In the genomic region with DNA sequence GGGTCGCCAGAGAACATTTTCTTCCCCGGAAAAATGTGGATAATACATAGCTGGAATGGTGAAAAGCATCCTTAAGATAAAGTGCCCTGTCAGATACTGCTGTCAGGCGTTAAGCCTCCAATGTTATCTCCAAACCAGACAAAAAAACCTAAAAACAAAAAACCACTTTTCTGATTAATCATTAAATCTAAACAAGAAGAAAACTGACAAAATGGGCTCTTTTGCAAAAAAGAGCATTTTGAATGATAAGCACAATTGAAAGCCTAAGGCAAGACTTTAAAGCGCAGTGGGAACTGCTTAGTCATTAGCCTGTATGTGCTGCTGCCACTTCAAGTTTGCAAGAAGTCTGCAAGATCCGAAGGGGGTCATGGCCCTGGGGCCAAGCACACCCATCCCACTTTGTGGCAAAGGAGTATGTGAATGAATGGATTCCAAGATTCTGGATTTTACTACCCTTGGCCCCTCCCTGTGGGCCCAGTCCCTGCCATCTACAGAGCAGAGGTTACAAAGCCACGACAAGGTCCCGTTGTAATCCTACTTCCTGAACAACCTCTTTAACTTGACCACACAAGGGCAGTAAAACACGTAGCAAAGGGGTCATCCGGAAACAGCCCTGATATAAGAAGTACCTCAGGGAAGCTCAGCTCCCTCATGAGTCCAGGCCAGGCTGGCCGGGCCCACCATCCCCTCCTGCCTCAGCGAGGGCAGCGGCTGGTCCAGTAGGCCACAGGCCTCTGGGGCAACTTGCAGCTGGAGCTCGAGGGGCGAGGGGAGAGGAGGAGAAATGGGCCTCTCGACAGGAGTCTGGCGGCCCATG, we compare ENCODE assay signal across 13 cellular contexts. TPM values are rescaled to one million over a fixed set of nuclear protein-coding genes. Genes with fewer than 3 reads are reported as not detected.
DNase-seq lines count a peak whose midpoint lies in the region; ATAC-seq and TF ChIP-seq lines count a peak whose summit lies in the region.
"Had no signal": no experiment of that assay in that cellular context is flagged by ENCODE, and none has a peak within 500 bp of the region (broad histone marks: within the 10 kb centered on the region; RNA-seq: fewer than 3 reads in every experiment).

No MANE protein-coding gene starts in this region.

- no peak overlapping the region for H3K27ac Mint-ChIP-seq in stimulated activated effector memory CD8-positive, alpha-beta T cell treated with anti-CD3 and anti-CD28 coated beads, Interleukin-12 subunit alpha, Interleukin-12 subunit beta, amount 100 ng/mL, for 72 hours

- no peak overlapping the region for H3K4me3 Mint-ChIP-seq in stimulated activated effector memory CD8-positive, alpha-beta T cell treated with anti-CD3 and anti-CD28 coated beads, Interleukin-12 subunit alpha, Interleukin-12 subunit beta, amount 100 ng/mL, for 72 hours
- H3K4me3 Mint-ChIP-seq: CD14-positive monocyte had no signal

- H3K23ac ChIP-seq in mesenchymal stem cell (ENCODE audit: low read length in 2 of 2) = no peak overlapping the region

- H3K27ac ChIP-seq in mesenchymal stem cell (ENCODE audit: low read length, poor library complexity, severe bottlenecking) = peak overlapping the region; percentile 82

- peak overlapping the region; percentile 42 to 99 for H3K4ac ChIP-seq in mesenchymal stem cell (ENCODE audit: low read depth in 1 of 2, low read length in 2 of 2)

- peak overlapping the region; percentile 84 for H2BK15ac ChIP-seq in mesenchymal stem cell (ENCODE audit: low read depth, poor library complexity, severe bottlenecking)

- no peaks in the 10 kb centered on the region for H3K36me3 Mint-ChIP-seq in stimulated activated effector memory CD8-positive, alpha-beta T cell treated with anti-CD3 and anti-CD28 coated beads, Interleukin-12 subunit alpha, Interleukin-12 subunit beta, amount 100 ng/mL, for 72 hours

- H3K27me3 ChIP-seq in mesenchymal stem cell (ENCODE audit: control insufficient read depth in 1 of 2, insufficient read depth in 1 of 2, low read length in 2 of 2) = no peaks in the 10 kb centered on the region
- H3K27me3 ChIP-seq: dorsolateral prefrontal cortex had no signal

- peak overlapping the region; percentile 1 for H3K9ac ChIP-seq in mesenchymal stem cell (ENCODE audit: low read length)

- WGBS in mesenchymal stem cell = 11% methylated on average over 16 of the region's 16 CpGs

- H3K4me3 ChIP-seq in cardiac fibroblast (replicated peaks in 1 of 2; ENCODE audit: low read depth in 2 of 2, low read length in 2 of 2) = no peak overlapping the region
- no peak overlapping the region for H3K4me3 ChIP-seq in mesenchymal stem cell (ENCODE audit: insufficient read depth in 1 of 2, low read depth in 1 of 2, low read length in 2 of 2)
- H3K4me3 ChIP-seq: dorsolateral prefrontal cortex had no signal

- no peaks in the 10 kb centered on the region for H3K9me3 ChIP-seq in mesenchymal stem cell (ENCODE audit: control insufficient read depth, low read length)

- peak overlapping the region; percentile 25 for H2BK5ac ChIP-seq in mesenchymal stem cell (ENCODE audit: low read depth, low read length, poor library complexity, severe bottlenecking)

- no peaks in the 10 kb centered on the region for H3K79me1 ChIP-seq in mesenchymal stem cell (replicated peaks; ENCODE audit: low read length, poor library complexity, severe bottlenecking)

- no peak for ATAC-seq in HG02981 (IDR thresholded peaks at IDR 0.05; ENCODE audit: unreplicated experiment)
- no peak for ATAC-seq in stimulated activated effector memory CD8-positive, alpha-beta T cell treated with anti-CD3 and anti-CD28 coated beads, Interleukin-12 subunit alpha, Interleukin-12 subunit beta, amount 100 ng/mL, for 72 hours
- no peak for ATAC-seq in GM21717 (IDR thresholded peaks at IDR 0.05; ENCODE audit: unreplicated experiment)

- peaks cover 0 to 24% of the 10 kb centered on the region in 2 experiments for H3K36me3 ChIP-seq in mesenchymal stem cell (ENCODE audit: control insufficient read depth in 1 of 2, insufficient read depth in 2 of 2, low read depth in 1 of 2, low read length in 2 of 2)

- no peaks in the 10 kb centered on the region for H3K4me1 Mint-ChIP-seq in stimulated activated effector memory CD8-positive, alpha-beta T cell treated with anti-CD3 and anti-CD28 coated beads, Interleukin-12 subunit alpha, Interleukin-12 subunit beta, amount 100 ng/mL, for 72 hours

- H2BK12ac ChIP-seq in mesenchymal stem cell (ENCODE audit: low read length in 2 of 2) = peak overlapping the region; percentile 70 to 91

- peak overlapping the region; percentile 96 for H4K91ac ChIP-seq in mesenchymal stem cell (ENCODE audit: low read length)

- H2BK120ac ChIP-seq in mesenchymal stem cell (ENCODE audit: low read depth, low read length) = peak overlapping the region; percentile 96

- no peak overlapping the region for H3K14ac ChIP-seq in mesenchymal stem cell (ENCODE audit: low read length in 2 of 2)

- no peak overlapping the region for H3K4me2 ChIP-seq in mesenchymal stem cell (ENCODE audit: low read length, poor library complexity, severe bottlenecking)

- H3K9me3 Mint-ChIP-seq in stimulated activated effector memory CD8-positive, alpha-beta T cell treated with anti-CD3 and anti-CD28 coated beads, Interleukin-12 subunit alpha, Interleukin-12 subunit beta, amount 100 ng/mL, for 72 hours = no peaks in the 10 kb centered on the region

- DNase-seq in AML-193 (lab: John Stamatoyannopoulos, UW) (peak; percentile 29 to 33), M059J (ENCODE audit: low read depth) (peak; percentile 96), cardiac fibroblast (ENCODE audit: low read depth in 2 of 2) (peak; percentile 58 to 76), mesenchymal stem cell (peak; percentile 87)
- no peak for DNase-seq in stimulated activated CD4-positive, alpha-beta T cell treated with anti-CD3 and anti-CD28 coated beads, Interleukin-4, amount 100 ng/mL, for 24 hours
- no peak for DNase-seq in stimulated activated effector memory CD8-positive, alpha-beta T cell treated with anti-CD3 and anti-CD28 coated beads, Interleukin-12 subunit alpha, Interleukin-12 subunit beta, amount 100 ng/mL, for 72 hours (ENCODE audit: low spot score in 2 of 2)
- DNase-seq: activated CD8-positive, alpha-beta memory T cell treated with anti-CD3 and anti-CD28 coated beads, Interleukin-2, amount 50 U/mL, for 48 hours; dorsolateral prefrontal cortex; NCI-H1417; stimulated activated naive CD4-positive, alpha-beta T cell treated with Interleukin-2 at 50 U/mL for 16 hours had no signal

- no peak for TF ChIP-seq CTCF in cardiac fibroblast (IDR thresholded peaks at IDR 0.05; ENCODE audit: low read depth, low read length)

- H3K4me1 ChIP-seq in mesenchymal stem cell (ENCODE audit: control insufficient read depth, insufficient read depth, low read depth, low read length) = peaks cover 68% of the 10 kb centered on the region

- peak overlapping the region; percentile 86 for H2AK5ac ChIP-seq in mesenchymal stem cell (ENCODE audit: low read length, severe bottlenecking)

- H2AFZ ChIP-seq in mesenchymal stem cell (ENCODE audit: low read depth, low read length) = no peak overlapping the region

- H4K8ac ChIP-seq in mesenchymal stem cell (ENCODE audit: low read length) = peak overlapping the region; percentile 90

- peak overlapping the region; percentile 94 to 95 for H3K18ac ChIP-seq in mesenchymal stem cell (ENCODE audit: low read depth in 1 of 2, low read length in 2 of 2)

RNA-seq across cellular contexts. Expression of a gene that starts 29.7 kb away (rescaled TPM):
- total RNA-seq in M059J (2014; rRNA removed; shearing (Covaris generic)) = 16.7 and 25.6 TPM in 2 replicates
- polyA plus RNA-seq in mesenchymal stem cell (2013, experiment 1 of 2) = 18.4 TPM
- 17.9 TPM for polyA plus RNA-seq in mesenchymal stem cell (2013, experiment 2 of 2)

Comparison
In these comparisons a context has a peak if more than half of its experiments do, and no peak if none do; other contexts are left out.
1. DNase-seq: peak in AML-193 (2 of 2), M059J (single experiment), cardiac fibroblast (2 of 2) and mesenchymal stem cell (single experiment); none in stimulated activated CD4-positive, alpha-beta T cell treated with anti-CD3 and anti-CD28 coated beads, Interleukin-4, amount 100 ng/mL, for 24 hours (single experiment) and stimulated activated effector memory CD8-positive, alpha-beta T cell treated with anti-CD3 and anti-CD28 coated beads, Interleukin-12 subunit alpha, Interleukin-12 subunit beta, amount 100 ng/mL, for 72 hours (0 of 2).